In genomic region chr11:111394156-111394555, GRCh38 we compare ENCODE assay signal across 12 cellular contexts. TPM values are rescaled to one million over a fixed set of nuclear protein-coding genes. Genes with fewer than 3 reads are reported as not detected.
A peak's percentile ranks its signal among the peaks of the same experiment; 100 is the strongest.
DNase-seq lines count a peak whose midpoint lies in the region; ATAC-seq and TF ChIP-seq lines count a peak whose summit lies in the region.
"Not testable (repeated sequence)": the region's sequence is repeated elsewhere in the genome, so short reads cannot be mapped to it uniquely, and the experiment has no call there.
"Had no signal": no experiment of that assay in that cellular context is flagged by ENCODE, and none has a peak within 500 bp of the region (broad histone marks: within the 10 kb centered on the region; RNA-seq: fewer than 3 reads in every experiment).

No MANE protein-coding gene starts in this region.

- not testable (repeated sequence) for H3K4me3 ChIP-seq in DOHH2 (ENCODE audit: low read length); Karpas-422 (ENCODE audit: low read length); astrocyte of the spinal cord (ENCODE audit: low read depth, low read length)

- not testable (repeated sequence) for H3K9me3 Mint-ChIP-seq in activated T-cell treated with anti-CD3 and anti-CD28 coated beads, Interleukin-2, amount 50 U/mL, for 4 hours; naive B cell; stimulated activated naive CD8-positive, alpha-beta T cell treated with anti-CD3 and anti-CD28 coated beads, Interleukin-15, Interleukin-2, amounts not matched to agents 100 ng/mL and 50 ng/mL, for 24 hours

- peaks cover 14% of the 10 kb centered on the region for H3K4me1 Mint-ChIP-seq in activated T-cell treated with anti-CD3 and anti-CD28 coated beads, Interleukin-2, amount 50 U/mL, for 4 hours (ENCODE audit: low read depth)
- H3K4me1 Mint-ChIP-seq in naive B cell = peaks cover 55 to 86% (median 71%) of the 10 kb centered on the region in 3 donors
- H3K4me1 Mint-ChIP-seq in stimulated activated naive CD8-positive, alpha-beta T cell treated with anti-CD3 and anti-CD28 coated beads, Interleukin-15, Interleukin-2, amounts not matched to agents 100 ng/mL and 50 ng/mL, for 24 hours (ENCODE audit: low read depth) = peaks cover 50% of the 10 kb centered on the region

- not testable (repeated sequence) for DNase-seq in Karpas-422; activated T-cell treated with anti-CD3 and anti-CD28 coated beads, Interleukin-2, amount 50 U/mL, for 4 hours
- DNase-seq in RPMI7951 (ENCODE audit: low read depth) = peak; percentile 29
- DNase-seq in astrocyte of the spinal cord (ENCODE audit: low read depth, low spot score) = peak; percentile 4
- DNase-seq in naive B cell = peak; percentile 58

- not testable (repeated sequence) for H2AFZ ChIP-seq in Karpas-422 (ENCODE audit: low read length)

- ATAC-seq in GM19351 (IDR thresholded peaks at IDR 0.05; ENCODE audit: unreplicated experiment) = peak; percentile 31
- ATAC-seq in activated T-cell treated with anti-CD3 and anti-CD28 coated beads, Interleukin-2, amount 50 U/mL, for 4 hours = peak; percentile 52 to 82
- ATAC-seq in naive B cell (ENCODE audit: low read depth in 2 of 2) = peak; percentile 67 to 79

- 0 out of 2 replicates have a peak overlapping the region, but pooled peaks have one; percentile 0 for H3K9ac ChIP-seq in Karpas-422 (ENCODE audit: low read length)

- H3K4me1 ChIP-seq in DOHH2 (ENCODE audit: control insufficient read depth, low read length) = peaks cover 79% of the 10 kb centered on the region
- peaks cover 59% of the 10 kb centered on the region for H3K4me1 ChIP-seq in Karpas-422 (ENCODE audit: low read length)

- not testable (repeated sequence) for H3K27ac ChIP-seq in DOHH2 (ENCODE audit: low read depth, low read length); Karpas-422 (ENCODE audit: low read length)

- peaks cover 19% of the 10 kb centered on the region for H3F3A ChIP-seq in DOHH2 (ENCODE audit: control insufficient read depth, insufficient read depth)

- not testable (repeated sequence) for H3K27me3 ChIP-seq in DOHH2 (ENCODE audit: control insufficient read depth, low read length); Karpas-422 (ENCODE audit: low read length)

- not testable (repeated sequence) for TF ChIP-seq CTCF in DOHH2 (IDR thresholded peaks at IDR 0.05; ENCODE audit: low read depth, low read length, poor library complexity, severe bottlenecking); astrocyte of the spinal cord (IDR thresholded peaks at IDR 0.05; ENCODE audit: low read depth, low read length)

- H3K36me3 ChIP-seq in DOHH2 (ENCODE audit: control insufficient read depth, low read length) = peaks cover 13% of the 10 kb centered on the region; the same call in 1 of the 2 replicates
- H3K36me3 ChIP-seq in Karpas-422 (ENCODE audit: insufficient read depth, low read length) = not testable (repeated sequence)

- not testable (repeated sequence) for H3K9me3 ChIP-seq in DOHH2 (ENCODE audit: control insufficient read depth, insufficient read depth, low read length); Karpas-422 (ENCODE audit: low read length)

- peak overlapping the region; percentile 69 to 98 (median 82) for H3K27ac Mint-ChIP-seq in naive B cell
- peak overlapping the region; percentile 84 for H3K27ac Mint-ChIP-seq in stimulated activated naive CD8-positive, alpha-beta T cell treated with anti-CD3 and anti-CD28 coated beads, Interleukin-15, Interleukin-2, amounts not matched to agents 100 ng/mL and 50 ng/mL, for 24 hours

- in situ Hi-C loops in astrocyte of the spinal cord (cut with HindIII; ENCODE audit: low sequenced_read_pairs) = not testable (repeated sequence)

- H3K27me3 Mint-ChIP-seq in activated T-cell treated with anti-CD3 and anti-CD28 coated beads, Interleukin-2, amount 50 U/mL, for 4 hours (ENCODE audit: low read depth); naive B cell; stimulated activated naive CD8-positive, alpha-beta T cell treated with anti-CD3 and anti-CD28 coated beads, Interleukin-15, Interleukin-2, amounts not matched to agents 100 ng/mL and 50 ng/mL, for 24 hours: not testable (repeated sequence)

- H3K9me2 ChIP-seq in DOHH2 (replicated peaks; ENCODE audit: control insufficient read depth, low read length); Karpas-422 (replicated peaks; ENCODE audit: insufficient read depth, low read length): not testable (repeated sequence)

- H3K4me3 Mint-ChIP-seq in activated T-cell treated with anti-CD3 and anti-CD28 coated beads, Interleukin-2, amount 50 U/mL, for 4 hours = not testable (repeated sequence)
- H3K4me3 Mint-ChIP-seq in naive B cell = peak overlapping the region in 4 of 8 donors; percentile 1 to 78 (median 62)
- peak overlapping the region; percentile 14 for H3K4me3 Mint-ChIP-seq in stimulated activated naive CD8-positive, alpha-beta T cell treated with anti-CD3 and anti-CD28 coated beads, Interleukin-15, Interleukin-2, amounts not matched to agents 100 ng/mL and 50 ng/mL, for 24 hours

- H3K4me2 ChIP-seq in DOHH2 (ENCODE audit: low read length) = peak overlapping the region; percentile 23
- H3K4me2 ChIP-seq in Karpas-422 (ENCODE audit: low read depth, low read length, poor library complexity, severe bottlenecking) = peak overlapping the region; percentile 6

- H3K79me2 ChIP-seq in DOHH2 (ENCODE audit: control insufficient read depth, low read length) = peaks cover 19% of the 10 kb centered on the region
- H3K79me2 ChIP-seq in Karpas-422 (ENCODE audit: low read length) = not testable (repeated sequence)

- H4K20me1 ChIP-seq in DOHH2 (ENCODE audit: control insufficient read depth, insufficient read depth, low read depth, low read length); Karpas-422 (ENCODE audit: insufficient read depth, low read depth, low read length): not testable (repeated sequence)

- not testable (repeated sequence) for H3K36me3 Mint-ChIP-seq in activated T-cell treated with anti-CD3 and anti-CD28 coated beads, Interleukin-2, amount 50 U/mL, for 4 hours (ENCODE audit: insufficient read depth); naive B cell; stimulated activated naive CD8-positive, alpha-beta T cell treated with anti-CD3 and anti-CD28 coated beads, Interleukin-15, Interleukin-2, amounts not matched to agents 100 ng/mL and 50 ng/mL, for 24 hours (ENCODE audit: low read depth)

RNA-seq across cellular contexts. Expression of gene POU2AF1, which starts 15.1 kb away (rescaled TPM):
- total RNA-seq in Karpas-422 (2014; rRNA removed; shearing (Covaris generic); ENCODE audit: low replicate concordance) = 803 and 894 TPM in 2 replicates
- not detected in 2 replicates for total RNA-seq in RPMI7951 (2014; rRNA removed; shearing (Covaris generic))
- total RNA-seq in activated T-cell treated with anti-CD3 and anti-CD28 coated beads, Interleukin-2, amount 50 U/mL, for 4 hours = 10 to 100 TPM in 1 of 3 donors, 1 to 10 TPM in 2; 4.3 to 10.8 (median 7.5) TPM
- polyA plus RNA-seq in naive B cell (ENCODE audit: low read depth in 6 of 6) = 100 to 1,000 TPM in 2 of 6 donors, 10 to 100 TPM in 4; 63.6 to 114 (median 89.3) TPM
- total RNA-seq: HFFc6, PC-3, SJCRH30 had no signal
- polyA plus RNA-seq: AG04450 had no signal

Comparison
In these comparisons a context has a peak if more than half of its experiments do, and no peak if none do; other contexts are left out.
1. RNA of gene POU2AF1, which starts 15.1 kb away (total RNA-seq): 803 to 894 TPM in Karpas-422; 4.3 to 10.8 TPM in activated T-cell treated with anti-CD3 and anti-CD28 coated beads, Interleukin-2, amount 50 U/mL, for 4 hours and not detected in RPMI7951; every median in the first group is over 10 times any median in the second.
2. Peak in every context shown above with its lines, with median percentiles within 50 percentile points of each other: ATAC-seq.